Comparison of ENCODE assay signal across 1 cellular context in the genomic region with DNA sequence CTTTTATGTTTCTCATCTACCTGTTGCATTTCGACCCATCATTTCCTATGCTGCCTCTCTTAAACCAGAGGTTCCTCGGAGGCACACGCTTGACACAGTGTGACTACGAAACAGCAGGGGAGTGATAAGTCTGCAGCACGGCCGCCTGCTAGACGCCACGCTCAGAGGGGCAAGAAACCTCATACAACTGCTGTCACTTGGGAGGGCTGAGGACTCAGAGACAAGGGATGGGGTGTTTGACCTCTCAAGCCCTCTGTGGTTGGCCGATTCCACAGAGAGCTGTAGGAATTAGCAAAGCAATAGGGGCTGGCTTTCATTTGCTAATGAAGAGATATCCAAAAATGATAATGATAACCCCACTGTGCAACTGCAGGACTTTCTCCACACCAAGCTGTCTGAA.
TF ChIP-seq lines count a peak whose summit lies in the region.

No MANE protein-coding gene starts in this region.

TF ChIP-seq in H1, 55 proteins besides CTCF, POLR2A, EP300 and RAD21 (continued from another document):
- TF ChIP-seq CHD7 (IDR thresholded peaks at IDR 0.05; ENCODE audit: insufficient replicate concordance, low read length) (no peak), POU5F1 (IDR thresholded peaks at IDR 0.05; ENCODE audit: low read depth, low read length) (no peak)
